Comparison of ENCODE assay signal across 18 cellular contexts in the genomic region with DNA sequence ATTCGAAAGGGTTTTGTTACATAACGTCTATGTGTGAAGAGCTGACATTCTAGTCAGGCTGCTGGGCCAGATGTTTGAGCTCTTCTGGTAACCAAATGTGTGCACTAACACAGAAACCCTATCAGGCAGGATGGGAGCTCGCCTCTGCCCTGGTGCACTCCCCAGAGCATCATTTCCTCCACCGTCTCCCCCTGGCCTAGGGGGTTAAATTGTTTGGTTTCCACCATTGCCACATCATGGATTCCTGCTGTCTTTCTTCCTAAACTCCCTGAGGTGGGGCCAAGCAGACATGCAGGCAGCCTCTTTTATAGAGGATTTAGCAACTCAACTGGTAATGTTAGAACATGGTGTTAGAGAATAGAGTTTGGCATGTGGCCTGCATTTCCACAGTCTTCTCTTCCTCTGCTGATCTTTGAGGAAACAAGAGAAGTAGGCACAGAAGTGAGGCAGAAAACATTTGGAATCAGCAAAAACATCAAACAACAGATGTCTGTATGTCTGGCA.
DNase-seq lines count a peak whose midpoint lies in the region; ATAC-seq and TF ChIP-seq lines count a peak whose summit lies in the region.
"Had no signal": no experiment of that assay in that cellular context is flagged by ENCODE, and none has a peak within 500 bp of the region (broad histone marks: within the 10 kb centered on the region; RNA-seq: fewer than 3 reads in every experiment).

No MANE protein-coding gene starts in this region.

- H3K4me1 ChIP-seq in esophagus squamous epithelium: peaks cover 4 to 36% (median 5%) of the 10 kb centered on the region in 3 donors
- peaks cover 20 to 49% of the 10 kb centered on the region in 2 donors for H3K4me1 ChIP-seq in thoracic aorta (ENCODE audit: control insufficient read depth in 1 of 2, low read depth in 2 of 2)
- H3K4me1 ChIP-seq in CD8-positive, alpha-beta memory T cell (ENCODE audit: insufficient read depth, low read length): no peaks in the 10 kb centered on the region
- H3K4me1 ChIP-seq: colonic mucosa had no signal

- CTCF ChIA-PET in CD8-positive, alpha-beta memory T cell (lab: Charles Lee): no interaction called here

- no peak overlapping the region for H3K4me3 Mint-ChIP-seq in CD8-positive, alpha-beta memory T cell
- H3K4me3 Mint-ChIP-seq: activated naive CD8-positive, alpha-beta T cell treated with anti-CD3 and anti-CD28 coated beads, Interleukin-2, amount 10 ng/mL, durations not matched to agents 7 days and 5 days; IgD-negative memory B cell; naive thymus-derived CD8-positive, alpha-beta T cell; T-cell had no signal

- H3K36me3 Mint-ChIP-seq in CD8-positive, alpha-beta memory T cell: no peaks in the 10 kb centered on the region
- H3K36me3 Mint-ChIP-seq: activated naive CD8-positive, alpha-beta T cell treated with anti-CD3 and anti-CD28 coated beads, Interleukin-2, amount 10 ng/mL, durations not matched to agents 7 days and 5 days; IgD-negative memory B cell; naive thymus-derived CD8-positive, alpha-beta T cell; T-cell had no signal

- H3K4me3 ChIP-seq in esophagus squamous epithelium (no peak overlapping the region), thoracic aorta (no peak overlapping the region)
- H3K4me3 ChIP-seq in CD8-positive, alpha-beta memory T cell (ENCODE audit: low read length): no peak overlapping the region
- H3K4me3 ChIP-seq: colonic mucosa had no signal

- TF ChIP-seq CTCF in esophagus squamous epithelium (IDR thresholded peaks at IDR 0.05) (no peak), thoracic aorta (IDR thresholded peaks at IDR 0.05) (no peak)

- ATAC-seq in thoracic aorta (ENCODE audit: insufficient number of reproducible peaks, low FRiP score, low read depth): no peak
- no peak for ATAC-seq in GM18517 (IDR thresholded peaks at IDR 0.05; ENCODE audit: unreplicated experiment)
- ATAC-seq: naive thymus-derived CD8-positive, alpha-beta T cell; T-cell had no signal

- POLR2A ChIA-PET in CD8-positive, alpha-beta memory T cell (lab: Charles Lee): no interaction called here

- H3K36me3 ChIP-seq in esophagus squamous epithelium (peaks cover 0 to 16% (median 0%) of the 10 kb centered on the region in 3 donors), thoracic aorta (peaks cover 18% of the 10 kb centered on the region)
- no peaks in the 10 kb centered on the region for H3K36me3 ChIP-seq in CD8-positive, alpha-beta memory T cell (ENCODE audit: insufficient read depth, low read length)
- H3K36me3 ChIP-seq: colonic mucosa had no signal

- H3K27ac ChIP-seq in esophagus squamous epithelium (peak overlapping the region; percentile 15 to 79 (median 56)), thoracic aorta (peak overlapping the region; percentile 19 to 34)
- no peak overlapping the region for H3K27ac ChIP-seq in CD8-positive, alpha-beta memory T cell (ENCODE audit: low read depth, low read length)
- H3K27ac ChIP-seq: colonic mucosa had no signal

- H3K4me1 Mint-ChIP-seq in CD8-positive, alpha-beta memory T cell: no peaks in the 10 kb centered on the region
- H3K4me1 Mint-ChIP-seq: activated naive CD8-positive, alpha-beta T cell treated with anti-CD3 and anti-CD28 coated beads, Interleukin-2, amount 10 ng/mL, durations not matched to agents 7 days and 5 days; IgD-negative memory B cell; naive thymus-derived CD8-positive, alpha-beta T cell; T-cell had no signal

- no peak for TF ChIP-seq POLR2A in esophagus squamous epithelium (IDR thresholded peaks at IDR 0.05)

- H3K9me3 ChIP-seq in esophagus squamous epithelium: no peaks in the 10 kb centered on the region
- H3K9me3 ChIP-seq in thoracic aorta: no peaks in the 10 kb centered on the region
- H3K9me3 ChIP-seq in CD8-positive, alpha-beta memory T cell (ENCODE audit: low read length): no peaks in the 10 kb centered on the region
- H3K9me3 ChIP-seq: colonic mucosa had no signal

- intact Hi-C loops in esophagus squamous epithelium (cut with DNase I): no loop called here

- H3K27me3 ChIP-seq in esophagus squamous epithelium: no peaks in the 10 kb centered on the region
- H3K27me3 ChIP-seq in thoracic aorta (replicated peaks; ENCODE audit: insufficient read depth): no peaks in the 10 kb centered on the region
- H3K27me3 ChIP-seq in CD8-positive, alpha-beta memory T cell (ENCODE audit: insufficient read depth, low read length, poor library complexity, severe bottlenecking): no peaks in the 10 kb centered on the region
- H3K27me3 ChIP-seq: colonic mucosa had no signal

- WGBS in esophagus squamous epithelium, 2 donors: 68 to 72% methylated on average over 4 of the region's 4 CpGs

- no peak overlapping the region for H3K27ac Mint-ChIP-seq in CD8-positive, alpha-beta memory T cell
- H3K27ac Mint-ChIP-seq: activated naive CD8-positive, alpha-beta T cell treated with anti-CD3 and anti-CD28 coated beads, Interleukin-2, amount 10 ng/mL, durations not matched to agents 7 days and 5 days; IgD-negative memory B cell; naive thymus-derived CD8-positive, alpha-beta T cell; T-cell had no signal

- peak; percentile 76 for DNase-seq in RPMI7951 (ENCODE audit: low read depth)
- DNase-seq in esophagus squamous epithelium (lab: John Stamatoyannopoulos, UW): no peak
- DNase-seq in medulla oblongata (ENCODE audit: extremely low spot score): peak; percentile 24
- DNase-seq in thoracic aorta (ENCODE audit: low spot score): no peak
- DNase-seq in T-helper 1 cell: no peak
- no peak for DNase-seq in NCI-H1694 (lab: John Stamatoyannopoulos, UW)
- DNase-seq in CD8-positive, alpha-beta memory T cell: no peak
- DNase-seq: activated CD4-positive, CD25-positive, alpha-beta regulatory T cell treated with anti-CD3 and anti-CD28 coated beads, Interleukin-2, amount 50 U/mL, for 72 hours; activated naive CD8-positive, alpha-beta T cell treated with anti-CD3 and anti-CD28 coated beads, Interleukin-2, amount 10 ng/mL, durations not matched to agents 7 days and 5 days; colonic mucosa; kidney; naive thymus-derived CD8-positive, alpha-beta T cell; NCI-H1417; NCI-H446 treated with DMSO at 0.1 percent for 48 hours; stimulated activated naive CD4-positive, alpha-beta T cell treated with Interleukin-2 at 50 U/mL for 16 hours; T-cell had no signal

- no peaks in the 10 kb centered on the region for H3K9me3 Mint-ChIP-seq in CD8-positive, alpha-beta memory T cell
- H3K9me3 Mint-ChIP-seq: activated naive CD8-positive, alpha-beta T cell treated with anti-CD3 and anti-CD28 coated beads, Interleukin-2, amount 10 ng/mL, durations not matched to agents 7 days and 5 days; naive thymus-derived CD8-positive, alpha-beta T cell; T-cell had no signal

- H3K27me3 Mint-ChIP-seq in CD8-positive, alpha-beta memory T cell: peaks cover 0 to 29% of the 10 kb centered on the region in 2 donors
- H3K27me3 Mint-ChIP-seq: IgD-negative memory B cell had no signal

Comparison
In these comparisons a context has a peak if more than half of its experiments do, and no peak if none do; other contexts are left out.
1. DNase-seq: peak in RPMI7951 (single experiment) and medulla oblongata (single experiment); none in esophagus squamous epithelium (single experiment), thoracic aorta (single experiment), T-helper 1 cell (0 of 5), NCI-H1694 (single experiment) and CD8-positive, alpha-beta memory T cell (0 of 5).